In genomic region chr16:28822520-28823290, GRCh38 we compare ENCODE assay signal across 1 cellular context.
A peak's percentile ranks its signal among the peaks of the same experiment; 100 is the strongest.
TF ChIP-seq lines count a peak whose summit lies in the region.

Gene ATXN2L (plus strand): TSS chr16:28822999. CDS start chr16:28823260, 261 bp downstream.

TF ChIP-seq in K562, 482 proteins besides CTCF, POLR2A, EP300 and RAD21 (continued from another document):
- TF ChIP-seq MGA (IDR thresholded peaks at IDR 0.05) (peak; percentile 71), ZNF507 (tag; conservative IDR thresholded peaks at IDR 0.05) (no peak), TOE1 (IDR thresholded peaks at IDR 0.05; ENCODE audit: borderline replicate concordance) (peak; percentile 38; the same call in 1 of the 2 replicates), TOE1 (CRISPR knock-in tag; IDR thresholded peaks at IDR 0.05; ENCODE audit: borderline replicate concordance, low read depth) (0 out of 2 replicates have a peak, but pooled peaks have one; percentile 27), RFX7 (CRISPR knock-in tag; IDR thresholded peaks at IDR 0.05) (0 out of 2 replicates have a peak, but pooled peaks have one; percentile 43), ZHX1 (conservative IDR thresholded peaks at IDR 0.05; ENCODE audit: low read length) (no peak), FOSL1 (tag; conservative IDR thresholded peaks at IDR 0.05) (0 out of 2 replicates have a peak, but pooled peaks have one; percentile 21), HIVEP1 (CRISPR knock-in tag; IDR thresholded peaks at IDR 0.05) (no peak), RBFOX2 (IDR thresholded peaks at IDR 0.05; ENCODE audit: low read depth, low read length) (peak; percentile 88), HBP1 (CRISPR knock-in tag; IDR thresholded peaks at IDR 0.05) (0 out of 2 replicates have a peak, but pooled peaks have one; percentile 6), ZNF121 (CRISPR knock-in tag; conservative IDR thresholded peaks at IDR 0.05) (peak; percentile 81), TAF1 (IDR thresholded peaks at IDR 0.05; ENCODE audit: control insufficient read depth, extremely low read depth, insufficient read depth, low read length, severe bottlenecking) (peak; percentile 87)
TF ChIP-seq in K562: peak in this region for 177.
